ENCODE assay signal across 8 cellular contexts in the genomic region with DNA sequence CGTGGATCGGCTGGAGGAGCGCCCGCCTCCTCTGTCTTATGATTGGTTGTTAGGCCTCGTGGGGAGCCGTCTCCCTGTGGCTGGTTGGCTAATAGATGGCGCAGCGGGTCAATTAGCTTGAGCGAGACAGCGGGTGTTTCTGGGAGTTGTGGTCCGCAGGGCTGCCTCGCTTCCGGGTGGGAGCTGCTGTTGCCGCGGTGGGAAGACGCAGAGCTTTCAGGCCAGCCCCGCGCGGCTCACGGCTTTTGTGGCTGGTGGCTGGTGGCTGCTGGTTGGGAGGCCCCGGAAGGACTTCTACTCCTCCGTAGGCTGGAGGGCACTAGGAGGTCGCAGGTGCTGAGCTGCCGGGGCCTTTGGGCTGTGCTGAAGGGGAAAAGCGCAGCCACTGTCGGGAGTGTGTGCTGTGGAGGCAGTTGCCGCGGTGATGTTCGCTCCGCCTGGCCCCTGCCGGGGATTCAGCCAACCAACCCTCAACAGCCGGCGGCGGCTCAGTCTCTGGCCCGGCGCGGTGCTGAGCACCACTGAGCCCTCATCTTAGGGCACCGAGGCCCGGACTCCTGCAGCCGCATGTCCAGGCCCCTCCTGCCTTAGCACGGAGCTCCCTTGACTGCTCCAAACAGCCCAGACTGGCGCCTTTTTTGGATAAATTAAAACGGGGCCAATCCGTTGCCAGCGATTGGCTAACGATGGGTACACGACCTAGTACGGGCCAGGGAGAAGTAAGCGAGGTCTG. TPM values are rescaled to one million over a fixed set of nuclear protein-coding genes. Genes with fewer than 3 reads are reported as not detected.
A peak's percentile ranks its signal among the peaks of the same experiment; 100 is the strongest.
DNase-seq lines count a peak whose midpoint lies in the region; ATAC-seq and TF ChIP-seq lines count a peak whose summit lies in the region.

No MANE protein-coding gene starts in this region.

- peak; percentile 36 for TF ChIP-seq RAD21 in neural cell (conservative IDR thresholded peaks at IDR 0.05)

- peaks cover 0 to 4% of the 10 kb centered on the region in 2 donors for H3K9me3 Mint-ChIP-seq in stimulated activated naive CD8-positive, alpha-beta T cell treated with anti-CD3 and anti-CD28 coated beads, Interleukin-15, amount 100 ng/mL, for 72 hours

- no peaks in the 10 kb centered on the region for H3K9me2 ChIP-seq in Loucy (replicated peaks; ENCODE audit: low read depth, low read length)
- H3K9me2 ChIP-seq in neural cell (ENCODE audit: insufficient read depth, low read length), result no peaks in the 10 kb centered on the region

- TF ChIP-seq POLR2A in Raji (IDR thresholded peaks at IDR 0.05; ENCODE audit: insufficient read depth, low read depth, low read length), result peak; percentile 75

- H3K79me2 ChIP-seq in Loucy (ENCODE audit: insufficient read depth, low read length) (peaks cover 6% of the 10 kb centered on the region; the same call in 1 of the 2 replicates), neural cell (replicated peaks; ENCODE audit: insufficient read depth, low read length) (no peaks in the 10 kb centered on the region)

- H3K27me3 ChIP-seq in H7 (ENCODE audit: control insufficient read depth, insufficient read depth, low read length), result no peaks in the 10 kb centered on the region
- no peaks in the 10 kb centered on the region for H3K27me3 ChIP-seq in Loucy (ENCODE audit: insufficient read depth, low read length, poor library complexity, severe bottlenecking)
- no peaks in the 10 kb centered on the region for H3K27me3 ChIP-seq in neural cell (ENCODE audit: insufficient read depth, low read depth, low read length)

- H3K4me3 Mint-ChIP-seq in stimulated activated naive CD8-positive, alpha-beta T cell treated with anti-CD3 and anti-CD28 coated beads, Interleukin-15, amount 100 ng/mL, for 72 hours, result peak overlapping the region; percentile 92 to 99

- H3K4me1 ChIP-seq in ES-I3 (ENCODE audit: insufficient read depth, low read length) (peaks cover 3% of the 10 kb centered on the region; the same call in 1 of the 2 replicates), Loucy (ENCODE audit: insufficient read depth, low read length, poor library complexity, severe bottlenecking) (peaks cover 20% of the 10 kb centered on the region)

- DNase-seq in H7 (peak; percentile 95), activated gamma-delta T cell treated with Interleukin-2 at 50 U/mL for 16 hours (peak; percentile 94), fibroblast of villous mesenchyme (ENCODE audit: low read depth) (peak; percentile 97)
- DNase-seq in stimulated activated naive CD8-positive, alpha-beta T cell treated with anti-CD3 and anti-CD28 coated beads, Interleukin-15, amount 100 ng/mL, for 72 hours, result peak; percentile 91 to 96

- peak overlapping the region; percentile 99 for H3K27ac Mint-ChIP-seq in stimulated activated naive CD8-positive, alpha-beta T cell treated with anti-CD3 and anti-CD28 coated beads, Interleukin-15, amount 100 ng/mL, for 72 hours

- no peaks in the 10 kb centered on the region for H3K36me3 ChIP-seq in ES-I3 (ENCODE audit: insufficient read depth, low read length)
- no peaks in the 10 kb centered on the region for H3K36me3 ChIP-seq in H7 (replicated peaks; ENCODE audit: control insufficient read depth, insufficient read depth, low read length)
- H3K36me3 ChIP-seq in Loucy (ENCODE audit: insufficient read depth, low read length), result no peaks in the 10 kb centered on the region
- H3K36me3 ChIP-seq in neural cell (ENCODE audit: insufficient read depth, low read length), result no peaks in the 10 kb centered on the region

- H2AFZ ChIP-seq in Loucy (ENCODE audit: low read length), result peak overlapping the region; percentile 93
- H2AFZ ChIP-seq in neural cell (ENCODE audit: low read depth, low read length), result peak overlapping the region; percentile 71

- H3K27ac ChIP-seq in neural cell (ENCODE audit: low read length), result peak overlapping the region; percentile 91

- no peak for TF ChIP-seq EP300 in neural cell (conservative IDR thresholded peaks at IDR 0.05; ENCODE audit: poor library complexity, severe bottlenecking)

- H3K9me3 ChIP-seq in ES-I3 (ENCODE audit: control insufficient read depth, insufficient read depth, low read length) (no peaks in the 10 kb centered on the region), Loucy (ENCODE audit: insufficient read depth, low read depth, low read length) (no peaks in the 10 kb centered on the region; the same call in 1 of the 2 replicates), neural cell (ENCODE audit: low read length) (no peaks in the 10 kb centered on the region)

- no peaks in the 10 kb centered on the region for H3F3A ChIP-seq in Loucy (ENCODE audit: low read depth)
- no peaks in the 10 kb centered on the region for H3F3A ChIP-seq in neural cell (ENCODE audit: insufficient read depth, low read length, poor library complexity, severe bottlenecking)

- peak; percentile 89 for ATAC-seq in stimulated activated naive CD8-positive, alpha-beta T cell treated with anti-CD3 and anti-CD28 coated beads, Interleukin-15, amount 100 ng/mL, for 72 hours

- no peak for TF ChIP-seq CTCF in Loucy (conservative IDR thresholded peaks at IDR 0.05; ENCODE audit: low read length)
- TF ChIP-seq CTCF in fibroblast of villous mesenchyme (IDR thresholded peaks at IDR 0.05; ENCODE audit: insufficient read depth, low read depth, low read length), result no peak
- TF ChIP-seq CTCF in neural cell (IDR thresholded peaks at IDR 0.05; ENCODE audit: poor library complexity, severe bottlenecking), result no peak

- H4K20me1 ChIP-seq in Loucy (ENCODE audit: insufficient read depth, low read length, poor library complexity, severe bottlenecking), result no peaks in the 10 kb centered on the region
- H4K20me1 ChIP-seq in neural cell (ENCODE audit: insufficient read depth), result no peaks in the 10 kb centered on the region

- H3K27me3 Mint-ChIP-seq in stimulated activated naive CD8-positive, alpha-beta T cell treated with anti-CD3 and anti-CD28 coated beads, Interleukin-15, amount 100 ng/mL, for 72 hours, result no peaks in the 10 kb centered on the region

- H3K9ac ChIP-seq in ES-I3 (ENCODE audit: low read depth, low read length) (peak overlapping the region; percentile 95), Loucy (ENCODE audit: low read depth, low read length, poor library complexity, severe bottlenecking) (peak overlapping the region; percentile 83), neural cell (ENCODE audit: low read length) (peak overlapping the region; percentile 90)

- peaks cover 46% of the 10 kb centered on the region for H3K4me1 Mint-ChIP-seq in stimulated activated naive CD8-positive, alpha-beta T cell treated with anti-CD3 and anti-CD28 coated beads, Interleukin-15, amount 100 ng/mL, for 72 hours

- H3K4me3 ChIP-seq in H7 (ENCODE audit: insufficient read depth, low read depth, low read length) (peak overlapping the region; percentile 74), Loucy (ENCODE audit: low read length, poor library complexity, severe bottlenecking) (peak overlapping the region; percentile 92), fibroblast of villous mesenchyme (ENCODE audit: low read depth, low read length) (peak overlapping the region; percentile 87), neural cell (ENCODE audit: low read length) (peak overlapping the region; percentile 79)

- peak overlapping the region; percentile 96 for H3K4me2 ChIP-seq in Loucy (ENCODE audit: low read depth, low read length, poor library complexity, severe bottlenecking)
- peak overlapping the region; percentile 44 for H3K4me2 ChIP-seq in neural cell (ENCODE audit: low read length)

TF ChIP-seq in neural cell, 6 proteins besides CTCF, POLR2A, EP300 and RAD21:
- TF ChIP-seq EZH2 (IDR thresholded peaks at IDR 0.05; ENCODE audit: borderline replicate concordance, insufficient read depth, low read length, poor library complexity, severe bottlenecking), result no peak
- peak; percentile 41 for TF ChIP-seq MXI1 (conservative IDR thresholded peaks at IDR 0.05; ENCODE audit: poor library complexity, severe bottlenecking)
- peak; percentile 41 for TF ChIP-seq SMC3 (conservative IDR thresholded peaks at IDR 0.05; ENCODE audit: poor library complexity)
- peak; percentile 89 for TF ChIP-seq TAF1 (IDR thresholded peaks at IDR 0.05; ENCODE audit: low read depth)
- TF ChIP-seq, protein P1, sequence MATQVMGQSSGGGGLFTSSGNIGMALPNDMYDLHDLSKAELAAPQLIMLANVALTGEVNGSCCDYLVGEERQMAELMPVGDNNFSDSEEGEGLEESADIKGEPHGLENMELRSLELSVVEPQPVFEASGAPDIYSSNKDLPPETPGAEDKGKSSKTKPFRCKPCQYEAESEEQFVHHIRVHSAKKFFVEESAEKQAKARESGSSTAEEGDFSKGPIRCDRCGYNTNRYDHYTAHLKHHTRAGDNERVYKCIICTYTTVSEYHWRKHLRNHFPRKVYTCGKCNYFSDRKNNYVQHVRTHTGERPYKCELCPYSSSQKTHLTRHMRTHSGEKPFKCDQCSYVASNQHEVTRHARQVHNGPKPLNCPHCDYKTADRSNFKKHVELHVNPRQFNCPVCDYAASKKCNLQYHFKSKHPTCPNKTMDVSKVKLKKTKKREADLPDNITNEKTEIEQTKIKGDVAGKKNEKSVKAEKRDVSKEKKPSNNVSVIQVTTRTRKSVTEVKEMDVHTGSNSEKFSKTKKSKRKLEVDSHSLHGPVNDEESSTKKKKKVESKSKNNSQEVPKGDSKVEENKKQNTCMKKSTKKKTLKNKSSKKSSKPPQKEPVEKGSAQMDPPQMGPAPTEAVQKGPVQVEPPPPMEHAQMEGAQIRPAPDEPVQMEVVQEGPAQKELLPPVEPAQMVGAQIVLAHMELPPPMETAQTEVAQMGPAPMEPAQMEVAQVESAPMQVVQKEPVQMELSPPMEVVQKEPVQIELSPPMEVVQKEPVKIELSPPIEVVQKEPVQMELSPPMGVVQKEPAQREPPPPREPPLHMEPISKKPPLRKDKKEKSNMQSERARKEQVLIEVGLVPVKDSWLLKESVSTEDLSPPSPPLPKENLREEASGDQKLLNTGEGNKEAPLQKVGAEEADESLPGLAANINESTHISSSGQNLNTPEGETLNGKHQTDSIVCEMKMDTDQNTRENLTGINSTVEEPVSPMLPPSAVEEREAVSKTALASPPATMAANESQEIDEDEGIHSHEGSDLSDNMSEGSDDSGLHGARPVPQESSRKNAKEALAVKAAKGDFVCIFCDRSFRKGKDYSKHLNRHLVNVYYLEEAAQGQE (IDR thresholded peaks at IDR 0.05; ENCODE audit: borderline replicate concordance), result peak; percentile 62
- TF ChIP-seq POLR2AphosphoS5 (IDR thresholded peaks at IDR 0.05), result peak; percentile 92

RNA-seq across cellular contexts. Expression of gene C10orf143, which starts 0.7 kb away (rescaled TPM):
- 0.42 and 2.3 TPM in 2 replicates for total RNA-seq in H7 (2014; rRNA removed; shearing (Covaris generic))
- under 0.01 and 1.3 TPM in 2 replicates for total RNA-seq in fibroblast of villous mesenchyme
- 0.44 and 1.4 TPM in 2 replicates for polyA plus RNA-seq in neural cell
- 1.2 TPM in 1 of 2 replicates, not detected in the other for polyA minus RNA-seq in neural cell

RNA-seq across cellular contexts. Expression of gene GLRX3, which starts 24.9 kb away (rescaled TPM):
- 151 and 161 TPM in 2 replicates for total RNA-seq in H7 (2014; rRNA removed; shearing (Covaris generic))
- 67.6 and 75.6 TPM in 2 replicates for total RNA-seq in fibroblast of villous mesenchyme
- polyA plus RNA-seq in neural cell, result 118 and 170 TPM in 2 replicates
- polyA minus RNA-seq in neural cell, result 52.8 and 60.3 TPM in 2 replicates

Comparison
In these comparisons a context has a peak if more than half of its experiments do, and no peak if none do; other contexts are left out.
1. Peak in every context shown above with its lines: DNase-seq, ATAC-seq, H3K4me3 ChIP-seq and H3K27ac ChIP-seq.